Comparison of ENCODE assay signal across 8 cellular contexts in genomic region chr19:10195199-10195519, GRCh38. TPM values are rescaled to one million over a fixed set of nuclear protein-coding genes. Genes with fewer than 3 reads are reported as not detected.
DNase-seq lines count a peak whose midpoint lies in the region; ATAC-seq and TF ChIP-seq lines count a peak whose summit lies in the region.

No MANE protein-coding gene starts in this region.

- H3K36me3 ChIP-seq in BLaER1 (peaks cover 30% of the 10 kb centered on the region), body of pancreas (replicated peaks in 1 of 2; ENCODE audit: insufficient read depth in 1 of 2, low read depth in 2 of 2) (no peaks in the 10 kb centered on the region), muscle layer of duodenum (ENCODE audit: control insufficient read depth in 1 of 2, insufficient read depth in 2 of 2, low read length in 2 of 2) (no peaks in the 10 kb centered on the region)

- peak overlapping the region; percentile 99 for H3K4me3 ChIP-seq in BLaER1
- peak overlapping the region in 1 of 2 donors; percentile 98 for H3K4me3 ChIP-seq in body of pancreas
- peak overlapping the region; percentile 86 to 95 for H3K4me3 ChIP-seq in muscle layer of duodenum (ENCODE audit: low read depth in 1 of 2, low read length in 2 of 2)

- peak; percentile 10 for ATAC-seq in HG03095 (IDR thresholded peaks at IDR 0.05; ENCODE audit: unreplicated experiment)
- no peak for ATAC-seq in body of pancreas

- H3K4me2 ChIP-seq in BLaER1: peak overlapping the region; percentile 53

- WGBS in body of pancreas, 2 donors: 22 to 52% methylated on average over 2 to 6 of the region's 6 CpGs

- no peak for TF ChIP-seq CTCF in body of pancreas (IDR thresholded peaks at IDR 0.05)
- TF ChIP-seq CTCF in GM10266 (IDR thresholded peaks at IDR 0.05; ENCODE audit: control insufficient read depth, insufficient read depth, low read depth, missing control alignments): no peak

- H3K9ac ChIP-seq in BLaER1: peak overlapping the region; percentile 2; the same call in 1 of the 2 replicates

- peaks cover 43% of the 10 kb centered on the region for H4K20me1 ChIP-seq in BLaER1

- no peak for TF ChIP-seq POLR2A in body of pancreas (IDR thresholded peaks at IDR 0.05)

- H3K27ac ChIP-seq in BLaER1 (0 out of 2 replicates have a peak overlapping the region, but pooled peaks have one; percentile 21), body of pancreas (peak overlapping the region in 3 of 4 donors; percentile 72 to 91 (median 85)), muscle layer of duodenum (ENCODE audit: low read length) (no peak overlapping the region)

- H3K4me1 ChIP-seq in BLaER1: peaks cover 60% of the 10 kb centered on the region
- peaks cover 15% of the 10 kb centered on the region for H3K4me1 ChIP-seq in body of pancreas
- H3K4me1 ChIP-seq in muscle layer of duodenum (ENCODE audit: control insufficient read depth in 1 of 2, insufficient read depth in 2 of 2, low read length in 2 of 2): peaks cover 0 to 14% of the 10 kb centered on the region in 2 donors

- H3K27me3 ChIP-seq in BLaER1 (no peaks in the 10 kb centered on the region), body of pancreas (no peaks in the 10 kb centered on the region), muscle layer of duodenum (ENCODE audit: low read depth, low read length) (no peaks in the 10 kb centered on the region)

- H3K9me3 ChIP-seq in BLaER1 (no peaks in the 10 kb centered on the region), body of pancreas (no peaks in the 10 kb centered on the region), muscle layer of duodenum (ENCODE audit: control insufficient read depth in 1 of 2, low read length in 2 of 2) (no peaks in the 10 kb centered on the region)

- no peak for DNase-seq in body of pancreas
- DNase-seq in amygdala (lab: John Stamatoyannopoulos, UW): no peak
- DNase-seq in stimulated activated CD4-positive, alpha-beta T cell treated with anti-CD3 and anti-CD28 coated beads, Interleukin-1b, Interleukin-23, amount 100 ng/mL, for 48 hours: no peak
- no peak for DNase-seq in NCI-H748 (lab: John Stamatoyannopoulos, UW; ENCODE audit: unreplicated experiment)
- no peak for DNase-seq in GM10266 (ENCODE audit: extremely low spot score)

- intact Hi-C loops in body of pancreas (cut with DNase I): no loop called here

RNA-seq across cellular contexts. Expression of gene DNMT1, which starts 0.4 kb away (rescaled TPM):
- 10 to 100 TPM; 17.9 to 36.6 TPM for total RNA-seq in body of pancreas

RNA-seq across cellular contexts. Expression of gene S1PR2, which starts 36.0 kb away (rescaled TPM):
- total RNA-seq in body of pancreas: 1 to 10 TPM; 2.6 to 3.6 TPM

RNA-seq across cellular contexts. Expression of gene MRPL4, which starts 56.9 kb away (rescaled TPM):
- 10 to 100 TPM; 17.9 to 18.1 TPM for total RNA-seq in body of pancreas
